In genomic region chr17:77319211-77320031, GRCh38 we compare ENCODE assay signal across 8 cellular contexts.
DNase-seq lines count a peak whose midpoint lies in the region; TF ChIP-seq lines count a peak whose summit lies in the region.

No MANE protein-coding gene starts in this region.

- peaks cover 42% of the 10 kb centered on the region for H3K4me1 ChIP-seq in BE2C
- H3K4me1 ChIP-seq in GM23248 (ENCODE audit: insufficient read depth): peaks cover 35% of the 10 kb centered on the region
- H3K4me1 ChIP-seq in right atrium auricular region: peaks cover 0 to 57% of the 10 kb centered on the region in 2 donors
- peaks cover 54 to 66% (median 60%) of the 10 kb centered on the region in 3 donors for H3K4me1 ChIP-seq in skeletal muscle tissue (ENCODE audit: control insufficient read depth in 3 of 3, insufficient read depth in 3 of 3, low read length in 3 of 3)

- peaks cover 41% of the 10 kb centered on the region for H3F3A ChIP-seq in GM23248 (ENCODE audit: insufficient read depth)

- no peaks in the 10 kb centered on the region for H3K27me3 ChIP-seq in BE2C
- H3K27me3 ChIP-seq in GM23248 (replicated peaks; ENCODE audit: insufficient read depth): no peaks in the 10 kb centered on the region
- H3K27me3 ChIP-seq in right atrium auricular region: no peaks in the 10 kb centered on the region
- H3K27me3 ChIP-seq in skeletal muscle tissue (ENCODE audit: control insufficient read depth in 3 of 3, insufficient read depth in 3 of 3, low read length in 3 of 3): no peaks in the 10 kb centered on the region

- peak overlapping the region; percentile 94 for H3K4me2 ChIP-seq in GM23248 (ENCODE audit: unreplicated experiment)

- H3K9me3 ChIP-seq in BE2C (no peaks in the 10 kb centered on the region), GM23248 (ENCODE audit: low read depth) (no peaks in the 10 kb centered on the region), right atrium auricular region (no peaks in the 10 kb centered on the region), skeletal muscle tissue (ENCODE audit: control insufficient read depth in 3 of 3, low read length in 3 of 3) (no peaks in the 10 kb centered on the region)

- in situ Hi-C loops in GM23248 (cut with MboI): loop anchor here (10.0 kb wide), 1 partner anchor 175 kb away; no protein-coding TSS in a partner anchor

- H3K27ac ChIP-seq in GM23248 (peak overlapping the region; percentile 99), right atrium auricular region (peak overlapping the region; percentile 80 to 87), skeletal muscle tissue (ENCODE audit: low read depth, low read length) (peak overlapping the region; percentile 92)

- H2AFZ ChIP-seq in GM23248: peak overlapping the region; percentile 43

- peak overlapping the region; percentile 99 for H3K9ac ChIP-seq in GM23248
- peak overlapping the region; percentile 79 to 84 (median 83) for H3K9ac ChIP-seq in skeletal muscle tissue (ENCODE audit: low read depth in 1 of 3, low read length in 3 of 3)

- H3K36me3 ChIP-seq in BE2C: no peaks in the 10 kb centered on the region; the same call in 1 of the 2 replicates
- no peaks in the 10 kb centered on the region for H3K36me3 ChIP-seq in GM23248 (ENCODE audit: low read depth)
- no peaks in the 10 kb centered on the region for H3K36me3 ChIP-seq in right atrium auricular region
- no peaks in the 10 kb centered on the region for H3K36me3 ChIP-seq in skeletal muscle tissue (ENCODE audit: control insufficient read depth in 3 of 3, insufficient read depth in 3 of 3, low read length in 3 of 3)

- 1 to 2% methylated on average over 38 of the region's 38 CpGs for WGBS in GM23248 (ENCODE audit: low coverage in 1 of 2, low lambda C conversion rate in 2 of 2, missing lambda C conversion rate in 2 of 2), 2 experiments

- H4K20me1 ChIP-seq in GM23248 (ENCODE audit: insufficient read depth): no peaks in the 10 kb centered on the region

- H3K4me3 ChIP-seq in BE2C (ENCODE audit: low read depth, low read length) (peak overlapping the region; percentile 50), GM23248 (peak overlapping the region; percentile 91), right atrium auricular region (peak overlapping the region; percentile 41 to 51), skeletal muscle tissue (ENCODE audit: low read length in 3 of 3) (peak overlapping the region; percentile 70 to 86 (median 74))

- H3K9me2 ChIP-seq in GM23248 (ENCODE audit: insufficient read depth): no peaks in the 10 kb centered on the region

- peak; percentile 75 for DNase-seq in BE2C
- DNase-seq in GM23248: peak; percentile 99
- DNase-seq in RPMI7951 (ENCODE audit: low read depth): peak; percentile 91
- peak; percentile 24 for DNase-seq in activated naive CD8-positive, alpha-beta T cell treated with anti-CD3 and anti-CD28 coated beads, Interleukin-2, amount 50 U/mL, for 16 hours (ENCODE audit: low read depth, low spot score)
- DNase-seq in right atrium auricular region (ENCODE audit: low spot score): peak; percentile 97
- no peak for DNase-seq in NCI-H2171 treated with DMSO at 0.1 percent for 48 hours (lab: John Stamatoyannopoulos, UW)
- DNase-seq in NCI-H2196 treated with DMSO at 0.1 percent for 48 hours (lab: John Stamatoyannopoulos, UW; ENCODE audit: unreplicated experiment): no peak

- H3K79me2 ChIP-seq in GM23248 (ENCODE audit: insufficient read depth): peaks cover 42% of the 10 kb centered on the region

- no peak for TF ChIP-seq CTCF in BE2C (IDR thresholded peaks at IDR 0.05; ENCODE audit: low read depth, low read length)
- TF ChIP-seq CTCF in right atrium auricular region (IDR thresholded peaks at IDR 0.05): no peak

Comparison
In these comparisons a context has a peak if more than half of its experiments do, and no peak if none do; other contexts are left out.
1. DNase-seq: peak in BE2C (single experiment), GM23248 (single experiment), RPMI7951 (single experiment), activated naive CD8-positive, alpha-beta T cell treated with anti-CD3 and anti-CD28 coated beads, Interleukin-2, amount 50 U/mL, for 16 hours (single experiment) and right atrium auricular region (single experiment); none in NCI-H2171 treated with DMSO at 0.1 percent for 48 hours (single experiment) and NCI-H2196 treated with DMSO at 0.1 percent for 48 hours (single experiment).
2. Peak in every context shown above with its lines, with median percentiles within 50 percentile points of each other: H3K4me3 ChIP-seq and H3K27ac ChIP-seq.